Comparison of ENCODE assay signal across 2 cellular contexts in the genomic region with DNA sequence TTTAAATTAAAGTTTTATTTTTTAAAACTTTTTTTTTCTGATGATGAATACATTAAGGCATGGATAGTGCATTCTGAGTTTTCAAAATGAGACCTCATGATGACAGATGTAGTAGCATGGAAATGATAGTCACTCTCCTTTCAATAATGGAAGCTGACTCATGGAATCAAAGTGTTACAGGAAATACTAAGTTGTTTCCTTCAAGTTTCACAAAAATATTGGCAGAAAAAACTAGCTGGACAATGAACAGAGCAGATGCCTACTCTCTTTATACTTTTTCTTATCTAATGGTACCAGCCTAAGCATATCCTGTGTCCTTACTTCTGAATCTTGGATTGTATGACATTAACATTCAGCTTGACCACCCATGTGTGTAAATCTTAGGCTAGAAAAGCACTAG.
TF ChIP-seq lines count a peak whose summit lies in the region.

No MANE protein-coding gene starts in this region.

TF ChIP-seq in SK-N-SH, 30 proteins besides CTCF, POLR2A, EP300 and RAD21 (continued from another document):
- TF ChIP-seq FOSL2 (IDR thresholded peaks at IDR 0.05; ENCODE audit: borderline replicate concordance, low read depth) (no peak), MXI1 (IDR thresholded peaks at IDR 0.05; ENCODE audit: low read depth, low read length) (no peak), TCF12 (IDR thresholded peaks at IDR 0.05) (no peak), ZBTB33 (IDR thresholded peaks at IDR 0.05; ENCODE audit: borderline replicate concordance, low read depth) (no peak), EZH2phosphoT487 (IDR thresholded peaks at IDR 0.05; ENCODE audit: borderline replicate concordance, low read depth) (no peak)

TF ChIP-seq in SK-N-SH treated with all-trans-retinoic acid at 6 μM for 48 hours, 23 proteins besides CTCF, POLR2A, EP300 and RAD21 (continued from another document):
- no peak for TF ChIP-seq PATZ1 (CRISPR knock-in tag; IDR thresholded peaks at IDR 0.05; ENCODE audit: borderline replicate concordance)
- TF ChIP-seq GLIS3 (CRISPR knock-in tag; IDR thresholded peaks at IDR 0.05) = no peak
- TF ChIP-seq, protein P1, sequence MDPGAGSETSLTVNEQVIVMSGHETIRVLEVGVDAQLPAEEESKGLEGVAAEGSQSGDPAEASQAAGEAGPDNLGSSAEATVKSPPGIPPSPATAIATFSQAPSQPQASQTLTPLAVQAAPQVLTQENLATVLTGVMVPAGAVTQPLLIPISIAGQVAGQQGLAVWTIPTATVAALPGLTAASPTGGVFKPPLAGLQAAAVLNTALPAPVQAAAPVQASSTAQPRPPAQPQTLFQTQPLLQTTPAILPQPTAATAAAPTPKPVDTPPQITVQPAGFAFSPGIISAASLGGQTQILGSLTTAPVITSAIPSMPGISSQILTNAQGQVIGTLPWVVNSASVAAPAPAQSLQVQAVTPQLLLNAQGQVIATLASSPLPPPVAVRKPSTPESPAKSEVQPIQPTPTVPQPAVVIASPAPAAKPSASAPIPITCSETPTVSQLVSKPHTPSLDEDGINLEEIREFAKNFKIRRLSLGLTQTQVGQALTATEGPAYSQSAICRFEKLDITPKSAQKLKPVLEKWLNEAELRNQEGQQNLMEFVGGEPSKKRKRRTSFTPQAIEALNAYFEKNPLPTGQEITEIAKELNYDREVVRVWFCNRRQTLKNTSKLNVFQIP (CRISPR knock-in tag; IDR thresholded peaks at IDR 0.05; ENCODE audit: borderline replicate concordance, low read depth) = no peak
- TF ChIP-seq ZFP3 (CRISPR knock-in tag; IDR thresholded peaks at IDR 0.05) = no peak
- TF ChIP-seq ZNF565 (CRISPR knock-in tag; conservative IDR thresholded peaks at IDR 0.05; ENCODE audit: low read depth) = no peak
- TF ChIP-seq TOX (CRISPR knock-in tag; IDR thresholded peaks at IDR 0.05; ENCODE audit: borderline replicate concordance) = no peak
- TF ChIP-seq TCF4 (CRISPR knock-in tag; IDR thresholded peaks at IDR 0.05; ENCODE audit: borderline replicate concordance) = no peak
- no peak for TF ChIP-seq TSHZ2 (CRISPR knock-in tag; IDR thresholded peaks at IDR 0.05)
- no peak for TF ChIP-seq CREB5 (CRISPR knock-in tag; IDR thresholded peaks at IDR 0.05; ENCODE audit: low read depth)
- TF ChIP-seq CSDC2 (CRISPR knock-in tag; IDR thresholded peaks at IDR 0.05) = no peak
- TF ChIP-seq, protein P2, sequence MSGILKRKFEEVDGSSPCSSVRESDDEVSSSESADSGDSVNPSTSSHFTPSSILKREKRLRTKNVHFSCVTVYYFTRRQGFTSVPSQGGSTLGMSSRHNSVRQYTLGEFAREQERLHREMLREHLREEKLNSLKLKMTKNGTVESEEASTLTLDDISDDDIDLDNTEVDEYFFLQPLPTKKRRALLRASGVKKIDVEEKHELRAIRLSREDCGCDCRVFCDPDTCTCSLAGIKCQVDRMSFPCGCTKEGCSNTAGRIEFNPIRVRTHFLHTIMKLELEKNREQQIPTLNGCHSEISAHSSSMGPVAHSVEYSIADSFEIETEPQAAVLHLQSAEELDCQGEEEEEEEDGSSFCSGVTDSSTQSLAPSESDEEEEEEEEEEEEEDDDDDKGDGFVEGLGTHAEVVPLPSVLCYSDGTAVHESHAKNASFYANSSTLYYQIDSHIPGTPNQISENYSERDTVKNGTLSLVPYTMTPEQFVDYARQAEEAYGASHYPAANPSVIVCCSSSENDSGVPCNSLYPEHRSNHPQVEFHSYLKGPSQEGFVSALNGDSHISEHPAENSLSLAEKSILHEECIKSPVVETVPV (CRISPR knock-in tag; IDR thresholded peaks at IDR 0.05) = no peak
- no peak for TF ChIP-seq OSR1 (CRISPR knock-in tag; IDR thresholded peaks at IDR 0.05)
